10 cellular contexts compared by ENCODE assay signal in the genomic region with DNA sequence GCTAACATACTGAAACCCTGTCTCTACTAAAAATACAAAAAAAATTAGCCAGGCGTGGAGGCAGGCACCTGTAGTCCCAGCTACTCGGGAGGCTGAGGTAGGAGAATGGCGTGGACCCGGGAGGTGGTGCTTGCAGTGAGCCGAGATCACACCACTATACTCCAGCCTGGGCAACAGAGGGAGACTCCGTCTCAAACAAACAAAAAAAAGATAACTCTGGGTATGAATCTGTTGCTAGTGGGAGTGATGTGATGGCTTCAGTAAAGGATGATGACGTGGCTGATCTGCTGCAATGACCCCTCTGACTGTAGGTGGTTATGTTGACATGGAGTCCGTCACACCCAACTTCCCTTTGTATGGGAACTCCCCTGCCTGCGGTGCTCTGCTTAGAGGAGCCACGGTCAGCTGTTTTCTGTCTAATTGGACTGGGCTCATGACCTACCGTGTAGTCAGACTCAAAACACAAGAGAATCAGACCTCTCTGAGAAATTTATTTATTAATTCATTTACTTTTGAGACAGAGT. TPM values are rescaled to one million over a fixed set of nuclear protein-coding genes. Genes with fewer than 3 reads are reported as not detected.
DNase-seq lines count a peak whose midpoint lies in the region; ATAC-seq and TF ChIP-seq lines count a peak whose summit lies in the region.
"Had no signal": no experiment of that assay in that cellular context is flagged by ENCODE, and none has a peak within 500 bp of the region (broad histone marks: within the 10 kb centered on the region; RNA-seq: fewer than 3 reads in every experiment).

No MANE protein-coding gene starts in this region.

- intact Hi-C loops in stomach (cut with DNase I; ENCODE audit: low total_unique reads) = no loop called here

- no peaks in the 10 kb centered on the region for H3K36me3 Mint-ChIP-seq in activated T-cell treated with anti-CD3 and anti-CD28 coated beads, Interleukin-2, amount 50 U/mL, for 4 hours (ENCODE audit: insufficient read depth)
- no peaks in the 10 kb centered on the region for H3K36me3 Mint-ChIP-seq in activated naive CD8-positive, alpha-beta T cell treated with anti-CD3 and anti-CD28 coated beads for 36 hours

- 69 to 76% (median 70%) methylated on average over 11 of the region's 11 CpGs for WGBS in stomach, 5 donors

- TF ChIP-seq POLR2A in stomach (IDR thresholded peaks at IDR 0.05) = no peak

- no peaks in the 10 kb centered on the region for H3K36me3 ChIP-seq in stomach

- H3K27me3 ChIP-seq in stomach = no peaks in the 10 kb centered on the region

- H3K9me3 Mint-ChIP-seq in activated T-cell treated with anti-CD3 and anti-CD28 coated beads, Interleukin-2, amount 50 U/mL, for 4 hours = no peaks in the 10 kb centered on the region
- H3K9me3 Mint-ChIP-seq in activated naive CD8-positive, alpha-beta T cell treated with anti-CD3 and anti-CD28 coated beads for 36 hours = no peaks in the 10 kb centered on the region
- H3K9me3 Mint-ChIP-seq: T-helper 1 cell treated with Interleukin-12 subunit alpha and Interleukin-12 subunit beta and Interleukin-4 antibody, amounts not matched to agents 30 μg/mL and 1 μg/mL, for 36 hours had no signal

- no peaks in the 10 kb centered on the region for H3K4me1 ChIP-seq in stomach

- no peak for TF ChIP-seq CTCF in stomach (IDR thresholded peaks at IDR 0.05)

- no peak overlapping the region for H3K27ac ChIP-seq in stomach
- H3K27ac ChIP-seq: C4-2B had no signal

- no peak for TF ChIP-seq EP300 in stomach (IDR thresholded peaks at IDR 0.05)

- H3K4me1 Mint-ChIP-seq in activated T-cell treated with anti-CD3 and anti-CD28 coated beads, Interleukin-2, amount 50 U/mL, for 4 hours (ENCODE audit: low read depth) = peaks cover 2% of the 10 kb centered on the region
- H3K4me1 Mint-ChIP-seq in activated naive CD8-positive, alpha-beta T cell treated with anti-CD3 and anti-CD28 coated beads for 36 hours = peaks cover 2% of the 10 kb centered on the region

- H3K4me3 ChIP-seq in stomach = no peak overlapping the region

- no peaks in the 10 kb centered on the region for H3K27me3 Mint-ChIP-seq in activated T-cell treated with anti-CD3 and anti-CD28 coated beads, Interleukin-2, amount 50 U/mL, for 4 hours (ENCODE audit: low read depth)
- no peaks in the 10 kb centered on the region for H3K27me3 Mint-ChIP-seq in activated naive CD8-positive, alpha-beta T cell treated with anti-CD3 and anti-CD28 coated beads for 36 hours

- peak in 1 of 2 donors; percentile 64 for ATAC-seq in activated T-cell treated with anti-CD3 and anti-CD28 coated beads, Interleukin-2, amount 50 U/mL, for 4 hours
- ATAC-seq in HG03066 (IDR thresholded peaks at IDR 0.05; ENCODE audit: low read depth, unreplicated experiment) = peak; percentile 48

- no peaks in the 10 kb centered on the region for H3K9me3 ChIP-seq in stomach

- no peak for DNase-seq in activated T-cell treated with anti-CD3 and anti-CD28 coated beads, Interleukin-2, amount 50 U/mL, for 4 hours
- no peak for DNase-seq in activated T-cell treated with anti-CD3 and anti-CD28 coated beads, Interleukin-2, amount 50 U/mL, for 1 hour
- DNase-seq in activated naive CD8-positive, alpha-beta T cell treated with anti-CD3 and anti-CD28 coated beads for 36 hours = no peak
- DNase-seq in stomach = peak; percentile 31
- no peak for DNase-seq in NK-92 treated with Interleukin-12 subunit alpha and Interleukin-12 subunit beta, amount 100 ng/mL, for 24 hours (lab: John Stamatoyannopoulos, UW)
- no peak for DNase-seq in NCI-H774 (lab: John Stamatoyannopoulos, UW)
- DNase-seq in NCI-H2227 treated with DMSO at 0.1 percent for 48 hours (lab: John Stamatoyannopoulos, UW) = no peak

- peak overlapping the region; percentile 14 for H3K27ac Mint-ChIP-seq in activated naive CD8-positive, alpha-beta T cell treated with anti-CD3 and anti-CD28 coated beads for 36 hours
- H3K27ac Mint-ChIP-seq: T-helper 1 cell treated with Interleukin-12 subunit alpha and Interleukin-12 subunit beta and Interleukin-4 antibody, amounts not matched to agents 30 μg/mL and 1 μg/mL, for 36 hours had no signal

- H3K4me3 Mint-ChIP-seq in activated T-cell treated with anti-CD3 and anti-CD28 coated beads, Interleukin-2, amount 50 U/mL, for 4 hours = peak overlapping the region; percentile 16
- H3K4me3 Mint-ChIP-seq in activated naive CD8-positive, alpha-beta T cell treated with anti-CD3 and anti-CD28 coated beads for 36 hours = no peak overlapping the region
- H3K4me3 Mint-ChIP-seq: T-helper 1 cell treated with Interleukin-12 subunit alpha and Interleukin-12 subunit beta and Interleukin-4 antibody, amounts not matched to agents 30 μg/mL and 1 μg/mL, for 36 hours had no signal

RNA-seq across cellular contexts. Expression of a gene that starts 59.1 kb away (rescaled TPM):
- 10 to 100 TPM; 45.6 to 49.7 (median 47.5) TPM for total RNA-seq in activated T-cell treated with anti-CD3 and anti-CD28 coated beads, Interleukin-2, amount 50 U/mL, for 4 hours
- 10 to 100 TPM; 40.5 to 41.1 TPM for total RNA-seq in activated naive CD8-positive, alpha-beta T cell treated with anti-CD3 and anti-CD28 coated beads for 36 hours
- 100 to 1,000 TPM in 3 of 5 donors, 10 to 100 TPM in 2; 56.2 to 305 (median 122) TPM for total RNA-seq in stomach
- polyA plus RNA-seq in stomach = 10 to 100 TPM; 10.4 to 14.5 (median 12.4) TPM
